In the genomic region with DNA sequence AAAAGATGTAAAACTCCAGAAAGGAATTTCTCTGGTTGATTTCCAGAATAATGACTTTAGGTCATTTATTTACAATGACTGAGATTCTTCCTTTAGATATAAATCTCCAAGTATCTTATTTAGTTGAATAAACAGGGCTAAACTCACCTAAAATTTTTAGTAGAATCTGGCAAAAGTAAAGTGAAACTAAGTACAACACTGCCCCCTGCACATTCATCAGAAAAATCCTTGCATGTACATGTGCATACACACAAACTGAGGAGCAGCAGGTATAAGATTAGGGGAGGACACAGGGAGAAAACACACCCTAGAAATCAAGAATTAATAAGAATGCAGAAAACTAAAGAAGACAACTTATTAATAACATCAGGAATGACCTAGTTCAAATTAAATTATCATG, we compare ENCODE assay signal across 7 cellular contexts.
DNase-seq lines count a peak whose midpoint lies in the region; ATAC-seq and TF ChIP-seq lines count a peak whose summit lies in the region.
"Not testable (repeated sequence)": the region's sequence is repeated elsewhere in the genome, so short reads cannot be mapped to it uniquely, and the experiment has no call there.

No MANE protein-coding gene starts in this region.

- H2AFZ ChIP-seq in OCI-LY7 (ENCODE audit: low read length) = not testable (repeated sequence)

- peaks cover 53% of the 10 kb centered on the region for H3K36me3 ChIP-seq in OCI-LY7 (ENCODE audit: insufficient read depth, low read length)
- peaks cover 46% of the 10 kb centered on the region for H3K36me3 ChIP-seq in adipocyte (ENCODE audit: control insufficient read depth, insufficient read depth, low read length, severe bottlenecking)
- H3K36me3 ChIP-seq in heart right ventricle = peaks cover 0 to 96% (median 11%) of the 10 kb centered on the region in 9 donors

- not testable (repeated sequence) for BruUV-seq in OCI-LY7 (replicated peaks; lab: Mats Ljungman, UMichigan)

- not testable (repeated sequence) for H3K9me3 ChIP-seq in OCI-LY7 (ENCODE audit: low read length); adipocyte (ENCODE audit: control insufficient read depth, low read length); heart right ventricle

- not testable (repeated sequence) for H3K27me3 ChIP-seq in adipocyte (replicated peaks; ENCODE audit: control insufficient read depth, insufficient read depth, low read length); heart right ventricle

- H3K36me3 Mint-ChIP-seq in neural crest cell (ENCODE audit: low read depth) = not testable (repeated sequence)

- H3K27ac ChIP-seq in OCI-LY7 (ENCODE audit: low read depth, low read length, poor library complexity, severe bottlenecking); heart right ventricle: not testable (repeated sequence)

- peak; percentile 5 for TF ChIP-seq CTCF in HFF-Myc (IDR thresholded peaks at IDR 0.05; ENCODE audit: low read depth, low read length, missing control alignments)
- TF ChIP-seq CTCF in OCI-LY7 (conservative IDR thresholded peaks at IDR 0.05; ENCODE audit: low read length) = peak; percentile 43; the same call in 1 of the 2 replicates
- peak in 5 of 9 donors; percentile 9 to 42 (median 24) for TF ChIP-seq CTCF in heart right ventricle (IDR thresholded peaks at IDR 0.05)
- TF ChIP-seq CTCF in neural crest cell (conservative IDR thresholded peaks at IDR 0.05) = peak; percentile 42

- H3K9me2 ChIP-seq in OCI-LY7 (ENCODE audit: insufficient read depth, low read length) = not testable (repeated sequence)

- CTCF ChIA-PET in OCI-LY7 (lab: Charles Lee; ENCODE audit: unreplicated experiment) = not testable (repeated sequence)

- DNase-seq in EH (ENCODE audit: low read depth) = peak; percentile 38
- DNase-seq in HFF-Myc (ENCODE audit: extremely low read depth, low read depth); OCI-LY7 (ENCODE audit: low spot score); heart right ventricle; neural crest cell (ENCODE audit: low read depth, low spot score): not testable (repeated sequence)
- DNase-seq in adipocyte (ENCODE audit: low read depth) = peak; percentile 30
- peak; percentile 17 for DNase-seq in dermis microvascular lymphatic vessel endothelial cell (ENCODE audit: low read depth in 2 of 2)

- not testable (repeated sequence) for H3K4me3 ChIP-seq in HFF-Myc (replicated peaks; ENCODE audit: low read depth, low read length); OCI-LY7 (ENCODE audit: low read depth, low read length, poor library complexity, severe bottlenecking); adipocyte (ENCODE audit: low read length); heart right ventricle

- H4K20me1 ChIP-seq in OCI-LY7 (ENCODE audit: insufficient read depth, low read length) = not testable (repeated sequence)

- H3K27ac Mint-ChIP-seq in neural crest cell (ENCODE audit: unreplicated experiment) = not testable (repeated sequence)

- not testable (repeated sequence) for H3K9ac ChIP-seq in adipocyte (ENCODE audit: low read length)

- POLR2A ChIA-PET in OCI-LY7 (lab: Charles Lee) = not testable (repeated sequence)

- H3K4me1 ChIP-seq in OCI-LY7 (ENCODE audit: insufficient read depth, low read length, poor library complexity, severe bottlenecking); adipocyte (ENCODE audit: control insufficient read depth, insufficient read depth, low read length); heart right ventricle: not testable (repeated sequence)

- ATAC-seq in heart right ventricle = not testable (repeated sequence)

- intact Hi-C loops in OCI-LY7 (cut with micrococcal nuclease; ENCODE audit: unreplicated experiment); heart right ventricle (cut with DNase I): not testable (repeated sequence)

- H3K79me2 ChIP-seq in OCI-LY7 (ENCODE audit: insufficient read depth, low read depth, low read length) = not testable (repeated sequence)

- not testable (repeated sequence) for H3K9me3 Mint-ChIP-seq in neural crest cell

- not testable (repeated sequence) for H3K4me3 Mint-ChIP-seq in neural crest cell

- H3K4me2 ChIP-seq in OCI-LY7 (ENCODE audit: low read length) = not testable (repeated sequence)

- H3K27me3 Mint-ChIP-seq in neural crest cell (ENCODE audit: low read depth) = not testable (repeated sequence)

- H3K4me1 Mint-ChIP-seq in neural crest cell = not testable (repeated sequence)
